In genomic region chr1:221487781-221488520, GRCh38 we compare ENCODE assay signal across 12 cellular contexts.
DNase-seq lines count a peak whose midpoint lies in the region; ATAC-seq and TF ChIP-seq lines count a peak whose summit lies in the region.
"Had no signal": no experiment of that assay in that cellular context is flagged by ENCODE, and none has a peak within 500 bp of the region (broad histone marks: within the 10 kb centered on the region; RNA-seq: fewer than 3 reads in every experiment).

No MANE protein-coding gene starts in this region.

- TF ChIP-seq CTCF in 22Rv1 (IDR thresholded peaks at IDR 0.05) (no peak), fibroblast of pulmonary artery (IDR thresholded peaks at IDR 0.05; ENCODE audit: low read length, missing control alignments) (no peak)

- no peak overlapping the region for H3K4me3 ChIP-seq in SJSA1
- H3K4me3 ChIP-seq in fibroblast of pulmonary artery (replicated peaks; ENCODE audit: low read depth, low read length), result no peak overlapping the region
- H3K4me3 ChIP-seq: left ventricle myocardium inferior had no signal

- peak; percentile 75 for DNase-seq in Daoy (ENCODE audit: low read depth)
- DNase-seq in SJSA1 (ENCODE audit: low read depth in 1 of 2, low spot score in 2 of 2), result peak in 1 of 2 experiments; percentile 86
- DNase-seq in fibroblast of pulmonary artery (ENCODE audit: low read depth), result peak; percentile 55
- no peak for DNase-seq in KBM-7
- DNase-seq in activated gamma-delta T cell (lab: John Stamatoyannopoulos, UW), result no peak
- no peak for DNase-seq in HuH-7 (ENCODE audit: low spot score)
- DNase-seq: CD4-positive, CD25-positive, alpha-beta regulatory T cell; left ventricle myocardium inferior; T1000 had no signal

- ATAC-seq in GM18517 (IDR thresholded peaks at IDR 0.05; ENCODE audit: unreplicated experiment), result no peak

- no peaks in the 10 kb centered on the region for H3K27me3 ChIP-seq in SJSA1 (replicated peaks)
- H3K27me3 ChIP-seq: neutrophil had no signal

- H3K36me3 ChIP-seq in SJSA1, result no peaks in the 10 kb centered on the region
- H3K36me3 ChIP-seq: left ventricle myocardium inferior, neutrophil had no signal

- in situ Hi-C loops in KBM-7 (cut with MboI; ENCODE audit: low pct_unique_long_range_greater_than_20kb, low sequenced_read_pairs), result no loop called here

- H3K4me1 ChIP-seq in SJSA1 (replicated peaks), result peaks cover 20% of the 10 kb centered on the region
- H3K4me1 ChIP-seq: left ventricle myocardium inferior had no signal

- no peaks in the 10 kb centered on the region for H3K9me3 ChIP-seq in SJSA1 (replicated peaks)
- H3K9me3 ChIP-seq: left ventricle myocardium inferior, neutrophil had no signal

- H3K27ac ChIP-seq in 22Rv1, result peak overlapping the region; percentile 5; the same call in 1 of the 2 replicates
- H3K27ac ChIP-seq in SJSA1, result peak overlapping the region; percentile 44
- H3K27ac ChIP-seq: left ventricle myocardium inferior, neutrophil had no signal

Comparison
In these comparisons a context has a peak if more than half of its experiments do, and no peak if none do; other contexts are left out.
1. DNase-seq: peak in Daoy (single experiment) and fibroblast of pulmonary artery (single experiment); none in KBM-7 (single experiment), activated gamma-delta T cell (single experiment) and HuH-7 (single experiment).